8 cellular contexts compared by ENCODE assay signal in genomic region chr9:116156621-116157314, GRCh38. TPM values are rescaled to one million over a fixed set of nuclear protein-coding genes. Genes with fewer than 3 reads are reported as not detected.
A peak's percentile ranks its signal among the peaks of the same experiment; 100 is the strongest.
DNase-seq lines count a peak whose midpoint lies in the region; ATAC-seq and TF ChIP-seq lines count a peak whose summit lies in the region.

No MANE protein-coding gene starts in this region.

- TF ChIP-seq CTCF in AG04450 (IDR thresholded peaks at IDR 0.05; ENCODE audit: low read depth, low read length) (no peak), astrocyte of the spinal cord (IDR thresholded peaks at IDR 0.05; ENCODE audit: low read depth, low read length) (no peak)

- in situ Hi-C loops in astrocyte of the spinal cord (cut with HindIII; ENCODE audit: low sequenced_read_pairs): no loop called here
- in situ Hi-C loops in HAP-1 (cut with MboI; ENCODE audit: low sequenced_read_pairs): loop anchor here (10.0 to 25.0 kb wide), 3 partner anchors 418 to 569 kb away; no protein-coding TSS in a partner anchor

- no peak for DNase-seq in AG04450 (ENCODE audit: low read depth, low spot score)
- DNase-seq in NCI-H128 (lab: John Stamatoyannopoulos, UW; ENCODE audit: unreplicated experiment): peak; percentile 86
- peak; percentile 77 for DNase-seq in astrocyte of the spinal cord (ENCODE audit: low read depth, low spot score)
- DNase-seq in superior temporal gyrus (ENCODE audit: extremely low spot score): peak; percentile 26
- no peak for DNase-seq in HAP-1 (ENCODE audit: low spot score in 2 of 2)
- DNase-seq in Kasumi-1 (lab: John Stamatoyannopoulos, UW): no peak

- H3K27me3 ChIP-seq in AG04450 (ENCODE audit: control insufficient read depth, insufficient read depth, low read length) (no peaks in the 10 kb centered on the region), iPS-20b (ENCODE audit: insufficient read depth, low read length) (peaks cover 84% of the 10 kb centered on the region), HAP-1 (ENCODE audit: low read depth) (peaks cover 63% of the 10 kb centered on the region)

- H3K9me3 ChIP-seq in AG04450 (ENCODE audit: control insufficient read depth, insufficient read depth, low read length) (no peaks in the 10 kb centered on the region), iPS-20b (ENCODE audit: insufficient read depth, low read depth, low read length) (no peaks in the 10 kb centered on the region), HAP-1 (no peaks in the 10 kb centered on the region)

- H3K27ac ChIP-seq in AG04450 (ENCODE audit: low read depth, low read length) (peak overlapping the region; percentile 84), iPS-20b (ENCODE audit: low read length) (no peak overlapping the region)

- no peak overlapping the region for H3K9ac ChIP-seq in iPS-20b (ENCODE audit: low read depth, low read length)

- H3K36me3 ChIP-seq in iPS-20b (ENCODE audit: insufficient read depth, low read depth, low read length): no peaks in the 10 kb centered on the region
- H3K36me3 ChIP-seq in HAP-1 (replicated peaks): no peaks in the 10 kb centered on the region

- POLR2A ChIA-PET in AG04450 (lab: Yijun Ruan, JAX): interaction anchor here (1.2 to 7.2 kb wide), 6 partner anchors 70 to 567 kb away, joined by 3 to 104 read pairs (median 4); no protein-coding TSS in a partner anchor

- CTCF ChIA-PET in AG04450 (lab: Charles Lee): interaction anchor here (0.5 kb wide), 1 partner anchor 99 kb away, joined by 3 read pairs; no protein-coding TSS in a partner anchor

- H3K4me3 ChIP-seq in AG04450 (ENCODE audit: low read depth, low read length) (peak overlapping the region; percentile 89), astrocyte of the spinal cord (ENCODE audit: low read depth, low read length) (peak overlapping the region; percentile 20), iPS-20b (ENCODE audit: low read length) (peak overlapping the region; percentile 61), HAP-1 (no peak overlapping the region)

- H3K4me1 ChIP-seq in iPS-20b (ENCODE audit: insufficient read depth, low read length) (peaks cover 17% of the 10 kb centered on the region; the same call in 1 of the 2 replicates), HAP-1 (no peaks in the 10 kb centered on the region)

- no peak for ATAC-seq in GM18498 (IDR thresholded peaks at IDR 0.05; ENCODE audit: unreplicated experiment)

RNA-seq across cellular contexts. Expression of gene PAPPA, which starts 3.2 kb away (rescaled TPM):
- polyA plus RNA-seq in AG04450 (2011; rRNA removed): 56.1 and 65.0 TPM in 2 replicates
- 189 and 195 TPM in 2 replicates for polyA minus RNA-seq in AG04450 (2011; rRNA and poly(A)+ RNA removed)

Comparison
In these comparisons a context has a peak if more than half of its experiments do, and no peak if none do; other contexts are left out.
1. DNase-seq: peak in NCI-H128 (single experiment), astrocyte of the spinal cord (single experiment) and superior temporal gyrus (single experiment); none in AG04450 (single experiment), HAP-1 (0 of 2) and Kasumi-1 (0 of 2).